Comparison of ENCODE assay signal across 11 cellular contexts in genomic region chr17:9875441-9875840, GRCh38. TPM values are rescaled to one million over a fixed set of nuclear protein-coding genes. Genes with fewer than 3 reads are reported as not detected.
DNase-seq lines count a peak whose midpoint lies in the region; ATAC-seq, FAIRE-seq and TF ChIP-seq lines count a peak whose summit lies in the region.
"Had no signal": no experiment of that assay in that cellular context is flagged by ENCODE, and none has a peak within 500 bp of the region (broad histone marks: within the 10 kb centered on the region; RNA-seq: fewer than 3 reads in every experiment).

No MANE protein-coding gene starts in this region.

- no peak for FAIRE-seq in small intestine (lab: Jason Lieb, UNC)

- H3K27me3 ChIP-seq in left lung (peaks cover 0 to 6% of the 10 kb centered on the region in 2 donors), small intestine (ENCODE audit: control insufficient read depth in 2 of 2, insufficient read depth in 2 of 2, low read length in 2 of 2) (no peaks in the 10 kb centered on the region)
- H3K27me3 ChIP-seq: gastrocnemius medialis, right lobe of liver had no signal

- H3K4me3 ChIP-seq in choroid plexus epithelial cell (ENCODE audit: low read depth, low read length) (no peak overlapping the region), left lung (no peak overlapping the region), small intestine (ENCODE audit: low read depth in 1 of 2, low read length in 2 of 2) (no peak overlapping the region)
- H3K4me3 ChIP-seq: gastrocnemius medialis, right lobe of liver had no signal

- TF ChIP-seq CTCF in choroid plexus epithelial cell (conservative IDR thresholded peaks at IDR 0.05; ENCODE audit: low read depth, low read length) = no peak
- TF ChIP-seq CTCF in left lung (IDR thresholded peaks at IDR 0.05) = no peak

- H3K9me3 ChIP-seq in left lung (no peaks in the 10 kb centered on the region), small intestine (ENCODE audit: control insufficient read depth, low read depth) (no peaks in the 10 kb centered on the region)
- H3K9me3 ChIP-seq: gastrocnemius medialis, right lobe of liver had no signal

- peak; percentile 80 for ATAC-seq in left lung

- H3K36me3 ChIP-seq in left lung = no peaks in the 10 kb centered on the region
- H3K36me3 ChIP-seq in small intestine (ENCODE audit: control insufficient read depth in 2 of 2, insufficient read depth in 2 of 2, low read length in 2 of 2) = no peaks in the 10 kb centered on the region
- H3K36me3 ChIP-seq: gastrocnemius medialis, right lobe of liver had no signal

- H3K27ac ChIP-seq in left lung (no peak overlapping the region), small intestine (ENCODE audit: low read depth in 1 of 2, low read length in 1 of 2) (no peak overlapping the region)
- H3K27ac ChIP-seq: gastrocnemius medialis, right lobe of liver had no signal

- H3K4me1 ChIP-seq in left lung = peaks cover 0 to 10% of the 10 kb centered on the region in 2 donors
- no peaks in the 10 kb centered on the region for H3K4me1 ChIP-seq in small intestine (ENCODE audit: control insufficient read depth in 2 of 2, insufficient read depth in 1 of 2, low read depth in 1 of 2, low read length in 1 of 2)
- H3K4me1 ChIP-seq: gastrocnemius medialis, right lobe of liver had no signal

- 13 to 28% (median 17%) methylated on average over 3 of the region's 3 CpGs for WGBS in small intestine, 3 donors

- intact Hi-C loops in left lung (cut with DNase I) = no loop called here

- peak; percentile 86 for DNase-seq in A172 (ENCODE audit: low spot score)
- peak; percentile 61 for DNase-seq in HT-29 (ENCODE audit: low spot score)
- peak; percentile 95 for DNase-seq in choroid plexus epithelial cell (ENCODE audit: low read depth)
- no peak for DNase-seq in left lung
- no peak for DNase-seq in small intestine
- no peak for DNase-seq in NCI-H2227 treated with DMSO at 0.1 percent for 48 hours (lab: John Stamatoyannopoulos, UW)
- DNase-seq in NCI-H1694 treated with DMSO at 0.1 percent for 48 hours (lab: John Stamatoyannopoulos, UW) = no peak
- DNase-seq in SW480 (ENCODE audit: low spot score) = no peak
- DNase-seq: gastrocnemius medialis, right lobe of liver had no signal

RNA-seq across cellular contexts. Expression of gene RCVRN, which starts 29.6 kb away (rescaled TPM):
- not detected in 2 replicates for total RNA-seq in A172 (2014; rRNA removed; shearing (Covaris generic))
- not detected in 2 replicates for total RNA-seq in HT-29 (2014; rRNA removed; shearing (Covaris generic))
- under 1 TPM; 0.47 to 0.50 TPM for total RNA-seq in left lung
- polyA plus RNA-seq in small intestine = under 1 TPM in 1 of 3 donors, not detected in 2; 0.12 TPM
- total RNA-seq: gastrocnemius medialis, right lobe of liver had no signal

RNA-seq across cellular contexts. Expression of gene GLP2R, which starts 49.7 kb away (rescaled TPM):
- 0.50 and 1.7 TPM in 2 replicates for total RNA-seq in A172 (2014; rRNA removed; shearing (Covaris generic))
- 0.03 TPM in 1 of 2 replicates, not detected in the other for total RNA-seq in HT-29 (2014; rRNA removed; shearing (Covaris generic))
- 1 to 10 TPM; 1.0 to 2.5 TPM for total RNA-seq in left lung
- 1 to 10 TPM in 2 of 3 donors, under 1 TPM in 1; 0.67 to 3.5 (median 3.3) TPM for polyA plus RNA-seq in small intestine
- total RNA-seq: mononuclear cell had no signal

RNA-seq across cellular contexts. Expression of gene GSG1L2, which starts 53.6 kb away (rescaled TPM):
- not detected in 2 replicates for total RNA-seq in A172 (2014; rRNA removed; shearing (Covaris generic))
- not detected in 2 replicates for total RNA-seq in HT-29 (2014; rRNA removed; shearing (Covaris generic))
- total RNA-seq in left lung = not detected
- polyA plus RNA-seq in small intestine = not detected
- total RNA-seq: gastrocnemius medialis, mononuclear cell, right lobe of liver had no signal

Comparison
In these comparisons a context has a peak if more than half of its experiments do, and no peak if none do; other contexts are left out.
1. DNase-seq: peak in A172 (single experiment), HT-29 (single experiment) and choroid plexus epithelial cell (single experiment); none in left lung (0 of 2), small intestine (single experiment), NCI-H2227 treated with DMSO at 0.1 percent for 48 hours (single experiment), NCI-H1694 treated with DMSO at 0.1 percent for 48 hours (single experiment) and SW480 (single experiment).